ENCODE assay signal across 12 cellular contexts in the genomic region with DNA sequence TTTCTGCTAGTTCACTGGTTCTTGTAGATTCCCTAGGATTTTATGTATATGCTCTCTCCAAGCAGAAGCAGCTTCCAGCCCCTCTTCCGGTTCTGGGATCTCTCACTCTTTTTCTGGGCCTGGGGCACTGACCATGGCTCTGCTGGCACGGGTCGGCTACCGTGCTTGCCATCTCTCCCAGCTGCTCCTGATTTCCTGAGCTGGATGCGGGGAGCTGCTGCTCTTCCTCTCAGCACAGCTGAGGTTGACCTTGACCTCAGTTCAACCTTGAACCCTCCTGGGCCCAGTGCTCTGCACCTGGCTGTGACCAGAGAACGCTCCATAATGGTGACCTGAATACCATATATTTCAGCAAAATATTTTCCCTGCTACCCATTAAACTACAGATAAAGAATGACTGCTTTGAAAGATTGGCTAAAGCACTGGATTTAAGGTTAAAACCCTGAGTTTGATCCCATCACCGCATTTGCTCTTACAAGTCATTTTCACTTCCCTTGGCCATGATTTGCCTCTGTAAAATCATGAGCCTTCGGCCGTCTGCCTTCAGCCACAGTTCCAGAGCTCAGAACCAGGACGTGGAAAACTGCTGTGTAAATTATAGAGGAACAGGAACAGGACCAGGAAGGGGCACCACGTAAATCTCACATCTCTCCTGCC.
DNase-seq lines count a peak whose midpoint lies in the region; ATAC-seq, FAIRE-seq and TF ChIP-seq lines count a peak whose summit lies in the region.
"Had no signal": no experiment of that assay in that cellular context is flagged by ENCODE, and none has a peak within 500 bp of the region (broad histone marks: within the 10 kb centered on the region; RNA-seq: fewer than 3 reads in every experiment).

No MANE protein-coding gene starts in this region.

- no peaks in the 10 kb centered on the region for H3K27me3 Mint-ChIP-seq in dendritic cell treated with granulocyte-macrophage colony-stimulating factor and Interleukin-4, amounts not matched to agents 40 ng/mL and 50 ng/mL, for 4 days

- H3K36me3 ChIP-seq in transverse colon = no peaks in the 10 kb centered on the region
- peaks cover 28% of the 10 kb centered on the region for H3K36me3 ChIP-seq in WERI-Rb-1

- DNase-seq in left ventricle myocardium superior (peak; percentile 14), left cardiac atrium (no peak), SHP77 treated with DMSO at 0.1 percent for 48 hours (lab: John Stamatoyannopoulos, UW) (peak; percentile 80), transverse colon (no peak), D721Med (ENCODE audit: insufficient read length, low spot score) (no peak), WERI-Rb-1 (no peak)
- DNase-seq: activated CD4-positive, alpha-beta T cell treated with anti-CD3 and anti-CD28 coated beads, Interleukin-2, amount 50 U/mL, for 4 hours; dermis blood vessel endothelial cell; stimulated activated CD4-positive, alpha-beta T cell treated with anti-CD3 and anti-CD28 coated beads, Interleukin-4, amount 100 ng/mL, for 24 hours; stomach had no signal

- H3K4me3 ChIP-seq in transverse colon (no peak overlapping the region), WERI-Rb-1 (ENCODE audit: low read depth, low read length) (no peak overlapping the region)
- H3K4me3 ChIP-seq: stomach had no signal

- in situ Hi-C loops in transverse colon (cut with MboI; ENCODE audit: low pct_ligation_motif_present in 1 of 4, low pct_unique_long_range_greater_than_20kb in 1 of 4, low sequenced_read_pairs in 3 of 4) = loop anchor here in 2 of 4 donors (10.0 to 25.0 kb wide), 2 partner anchors 114 to 424 kb away; no protein-coding TSS in a partner anchor

- TF ChIP-seq POLR2A in transverse colon (IDR thresholded peaks at IDR 0.05) = no peak

- peaks cover 51% of the 10 kb centered on the region for H3K4me1 Mint-ChIP-seq in dendritic cell treated with granulocyte-macrophage colony-stimulating factor and Interleukin-4, amounts not matched to agents 40 ng/mL and 50 ng/mL, for 4 days (ENCODE audit: low read depth)

- peak overlapping the region; percentile 63 for H3K27ac Mint-ChIP-seq in dendritic cell treated with granulocyte-macrophage colony-stimulating factor and Interleukin-4, amounts not matched to agents 40 ng/mL and 50 ng/mL, for 4 days

- no peak overlapping the region for H3K4me3 Mint-ChIP-seq in dendritic cell treated with granulocyte-macrophage colony-stimulating factor and Interleukin-4, amounts not matched to agents 40 ng/mL and 50 ng/mL, for 4 days

- H3K36me3 Mint-ChIP-seq in dendritic cell treated with granulocyte-macrophage colony-stimulating factor and Interleukin-4, amounts not matched to agents 40 ng/mL and 50 ng/mL, for 4 days (ENCODE audit: low read depth) = peaks cover 81% of the 10 kb centered on the region

- H3K27me3 ChIP-seq in transverse colon (no peaks in the 10 kb centered on the region), WERI-Rb-1 (ENCODE audit: insufficient read depth, low read depth, severe bottlenecking) (no peaks in the 10 kb centered on the region)
- H3K27me3 ChIP-seq: stomach had no signal

- intact Hi-C loops in left ventricle myocardium superior (cut with micrococcal nuclease) (no loop called here), left cardiac atrium (cut with DNase I) (no loop called here), transverse colon (cut with DNase I; ENCODE audit: low total_unique reads) (loop anchor here (5.0 kb wide), 1 partner anchor 121 kb away; no protein-coding TSS in a partner anchor)
- intact Hi-C loops in dendritic cell treated with granulocyte-macrophage colony-stimulating factor and Interleukin-4, amounts not matched to agents 40 ng/mL and 50 ng/mL, for 4 days (cut with micrococcal nuclease) = no loop called here

- no peaks in the 10 kb centered on the region for H3K9me3 Mint-ChIP-seq in dendritic cell treated with granulocyte-macrophage colony-stimulating factor and Interleukin-4, amounts not matched to agents 40 ng/mL and 50 ng/mL, for 4 days

- H3K27ac ChIP-seq in transverse colon = peak overlapping the region in 3 of 4 donors; percentile 10 to 43 (median 26)
- H3K27ac ChIP-seq in WERI-Rb-1 = no peak overlapping the region
- H3K27ac ChIP-seq: stomach had no signal

- TF ChIP-seq CTCF in transverse colon (IDR thresholded peaks at IDR 0.05) (no peak), D721Med (IDR thresholded peaks at IDR 0.05; ENCODE audit: insufficient read depth, missing control alignments) (no peak), WERI-Rb-1 (IDR thresholded peaks at IDR 0.05; ENCODE audit: low read depth, low read length) (no peak)

- WGBS in transverse colon (ENCODE audit: low coverage in 1 of 2), 2 donors = 80% methylated on average over 11 of the region's 11 CpGs; no CpG with 5 or more reads in 1 of the 2 donors

- H3K9me3 ChIP-seq in transverse colon (no peaks in the 10 kb centered on the region), WERI-Rb-1 (ENCODE audit: severe bottlenecking) (no peaks in the 10 kb centered on the region)
- H3K9me3 ChIP-seq: stomach had no signal

- peaks cover 0 to 38% (median 20%) of the 10 kb centered on the region in 4 donors for H3K4me1 ChIP-seq in transverse colon

- TF ChIP-seq EP300 in transverse colon (IDR thresholded peaks at IDR 0.05; ENCODE audit: low read depth) = no peak

- FAIRE-seq in D721Med (lab: Jason Lieb, UNC) = no peak

- no peak for ATAC-seq in left ventricle myocardium superior
- no peak for ATAC-seq in left cardiac atrium
- ATAC-seq in HG03469 (IDR thresholded peaks at IDR 0.05; ENCODE audit: unreplicated experiment) = no peak

Comparison
In these comparisons a context has a peak if more than half of its experiments do, and no peak if none do; other contexts are left out.
1. DNase-seq: peak in left ventricle myocardium superior (single experiment) and SHP77 treated with DMSO at 0.1 percent for 48 hours (single experiment); none in left cardiac atrium (single experiment), transverse colon (single experiment), D721Med (single experiment) and WERI-Rb-1 (single experiment).